ENCODE assay signal across 2 cellular contexts in the genomic region with DNA sequence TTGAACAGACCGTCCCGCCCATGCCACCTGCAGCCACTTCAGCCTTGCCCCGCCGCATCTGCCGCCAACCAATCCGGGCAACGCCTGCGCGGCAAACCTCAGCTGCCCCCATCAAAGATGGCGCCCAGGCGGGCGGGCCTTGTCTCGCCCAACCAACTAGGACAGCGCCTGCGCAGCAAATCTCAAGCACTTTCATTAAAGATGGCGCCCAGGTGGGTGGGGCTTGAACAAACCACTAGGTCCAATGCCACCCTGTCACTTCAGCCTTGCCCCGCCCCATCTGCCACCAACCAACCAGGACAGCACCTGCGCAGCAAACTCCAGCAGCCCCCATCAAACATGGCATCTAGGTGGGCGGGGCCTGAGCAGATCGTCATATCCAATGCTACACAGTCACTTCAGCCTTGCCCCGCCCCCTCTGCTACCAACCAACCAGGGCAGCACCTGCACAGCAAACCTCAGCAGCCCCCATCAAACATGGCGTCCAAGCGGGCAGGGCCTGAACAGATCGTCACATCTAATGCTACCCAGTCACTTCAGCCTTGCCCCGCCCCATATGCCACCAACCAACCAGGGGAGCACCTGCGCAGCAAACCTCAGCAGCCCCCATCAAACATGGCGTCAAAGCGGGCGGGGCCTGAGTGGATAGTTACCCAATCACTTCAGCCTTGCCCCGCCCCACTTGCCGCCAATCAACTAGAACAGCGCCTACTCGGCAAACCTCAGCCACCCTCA.
TF ChIP-seq lines count a peak whose summit lies in the region.

No MANE protein-coding gene starts in this region.

TF ChIP-seq in liver, 16 proteins besides CTCF, POLR2A, EP300 and RAD21 (continued from another document):
- TF ChIP-seq, protein P1, sequence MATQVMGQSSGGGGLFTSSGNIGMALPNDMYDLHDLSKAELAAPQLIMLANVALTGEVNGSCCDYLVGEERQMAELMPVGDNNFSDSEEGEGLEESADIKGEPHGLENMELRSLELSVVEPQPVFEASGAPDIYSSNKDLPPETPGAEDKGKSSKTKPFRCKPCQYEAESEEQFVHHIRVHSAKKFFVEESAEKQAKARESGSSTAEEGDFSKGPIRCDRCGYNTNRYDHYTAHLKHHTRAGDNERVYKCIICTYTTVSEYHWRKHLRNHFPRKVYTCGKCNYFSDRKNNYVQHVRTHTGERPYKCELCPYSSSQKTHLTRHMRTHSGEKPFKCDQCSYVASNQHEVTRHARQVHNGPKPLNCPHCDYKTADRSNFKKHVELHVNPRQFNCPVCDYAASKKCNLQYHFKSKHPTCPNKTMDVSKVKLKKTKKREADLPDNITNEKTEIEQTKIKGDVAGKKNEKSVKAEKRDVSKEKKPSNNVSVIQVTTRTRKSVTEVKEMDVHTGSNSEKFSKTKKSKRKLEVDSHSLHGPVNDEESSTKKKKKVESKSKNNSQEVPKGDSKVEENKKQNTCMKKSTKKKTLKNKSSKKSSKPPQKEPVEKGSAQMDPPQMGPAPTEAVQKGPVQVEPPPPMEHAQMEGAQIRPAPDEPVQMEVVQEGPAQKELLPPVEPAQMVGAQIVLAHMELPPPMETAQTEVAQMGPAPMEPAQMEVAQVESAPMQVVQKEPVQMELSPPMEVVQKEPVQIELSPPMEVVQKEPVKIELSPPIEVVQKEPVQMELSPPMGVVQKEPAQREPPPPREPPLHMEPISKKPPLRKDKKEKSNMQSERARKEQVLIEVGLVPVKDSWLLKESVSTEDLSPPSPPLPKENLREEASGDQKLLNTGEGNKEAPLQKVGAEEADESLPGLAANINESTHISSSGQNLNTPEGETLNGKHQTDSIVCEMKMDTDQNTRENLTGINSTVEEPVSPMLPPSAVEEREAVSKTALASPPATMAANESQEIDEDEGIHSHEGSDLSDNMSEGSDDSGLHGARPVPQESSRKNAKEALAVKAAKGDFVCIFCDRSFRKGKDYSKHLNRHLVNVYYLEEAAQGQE (IDR thresholded peaks at IDR 0.05) = no peak

TF ChIP-seq in WTC11, 78 proteins besides CTCF, POLR2A, EP300 and RAD21 (continued from another document):
- TF ChIP-seq, protein P2, sequence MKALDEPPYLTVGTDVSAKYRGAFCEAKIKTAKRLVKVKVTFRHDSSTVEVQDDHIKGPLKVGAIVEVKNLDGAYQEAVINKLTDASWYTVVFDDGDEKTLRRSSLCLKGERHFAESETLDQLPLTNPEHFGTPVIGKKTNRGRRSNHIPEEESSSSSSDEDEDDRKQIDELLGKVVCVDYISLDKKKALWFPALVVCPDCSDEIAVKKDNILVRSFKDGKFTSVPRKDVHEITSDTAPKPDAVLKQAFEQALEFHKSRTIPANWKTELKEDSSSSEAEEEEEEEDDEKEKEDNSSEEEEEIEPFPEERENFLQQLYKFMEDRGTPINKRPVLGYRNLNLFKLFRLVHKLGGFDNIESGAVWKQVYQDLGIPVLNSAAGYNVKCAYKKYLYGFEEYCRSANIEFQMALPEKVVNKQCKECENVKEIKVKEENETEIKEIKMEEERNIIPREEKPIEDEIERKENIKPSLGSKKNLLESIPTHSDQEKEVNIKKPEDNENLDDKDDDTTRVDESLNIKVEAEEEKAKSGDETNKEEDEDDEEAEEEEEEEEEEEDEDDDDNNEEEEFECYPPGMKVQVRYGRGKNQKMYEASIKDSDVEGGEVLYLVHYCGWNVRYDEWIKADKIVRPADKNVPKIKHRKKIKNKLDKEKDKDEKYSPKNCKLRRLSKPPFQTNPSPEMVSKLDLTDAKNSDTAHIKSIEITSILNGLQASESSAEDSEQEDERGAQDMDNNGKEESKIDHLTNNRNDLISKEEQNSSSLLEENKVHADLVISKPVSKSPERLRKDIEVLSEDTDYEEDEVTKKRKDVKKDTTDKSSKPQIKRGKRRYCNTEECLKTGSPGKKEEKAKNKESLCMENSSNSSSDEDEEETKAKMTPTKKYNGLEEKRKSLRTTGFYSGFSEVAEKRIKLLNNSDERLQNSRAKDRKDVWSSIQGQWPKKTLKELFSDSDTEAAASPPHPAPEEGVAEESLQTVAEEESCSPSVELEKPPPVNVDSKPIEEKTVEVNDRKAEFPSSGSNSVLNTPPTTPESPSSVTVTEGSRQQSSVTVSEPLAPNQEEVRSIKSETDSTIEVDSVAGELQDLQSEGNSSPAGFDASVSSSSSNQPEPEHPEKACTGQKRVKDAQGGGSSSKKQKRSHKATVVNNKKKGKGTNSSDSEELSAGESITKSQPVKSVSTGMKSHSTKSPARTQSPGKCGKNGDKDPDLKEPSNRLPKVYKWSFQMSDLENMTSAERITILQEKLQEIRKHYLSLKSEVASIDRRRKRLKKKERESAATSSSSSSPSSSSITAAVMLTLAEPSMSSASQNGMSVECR (CRISPR knock-in tag; IDR thresholded peaks at IDR 0.05; ENCODE audit: borderline replicate concordance) = no peak
- TF ChIP-seq, protein P3, sequence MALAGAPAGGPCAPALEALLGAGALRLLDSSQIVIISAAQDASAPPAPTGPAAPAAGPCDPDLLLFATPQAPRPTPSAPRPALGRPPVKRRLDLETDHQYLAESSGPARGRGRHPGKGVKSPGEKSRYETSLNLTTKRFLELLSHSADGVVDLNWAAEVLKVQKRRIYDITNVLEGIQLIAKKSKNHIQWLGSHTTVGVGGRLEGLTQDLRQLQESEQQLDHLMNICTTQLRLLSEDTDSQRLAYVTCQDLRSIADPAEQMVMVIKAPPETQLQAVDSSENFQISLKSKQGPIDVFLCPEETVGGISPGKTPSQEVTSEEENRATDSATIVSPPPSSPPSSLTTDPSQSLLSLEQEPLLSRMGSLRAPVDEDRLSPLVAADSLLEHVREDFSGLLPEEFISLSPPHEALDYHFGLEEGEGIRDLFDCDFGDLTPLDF (CRISPR knock-in tag; IDR thresholded peaks at IDR 0.05) = no peak
- TF ChIP-seq NR3C1 (CRISPR knock-in tag; conservative IDR thresholded peaks at IDR 0.05; ENCODE audit: low read depth) (no peak), JUN (CRISPR knock-in tag; IDR thresholded peaks at IDR 0.05) (no peak)
- TF ChIP-seq, protein P4, sequence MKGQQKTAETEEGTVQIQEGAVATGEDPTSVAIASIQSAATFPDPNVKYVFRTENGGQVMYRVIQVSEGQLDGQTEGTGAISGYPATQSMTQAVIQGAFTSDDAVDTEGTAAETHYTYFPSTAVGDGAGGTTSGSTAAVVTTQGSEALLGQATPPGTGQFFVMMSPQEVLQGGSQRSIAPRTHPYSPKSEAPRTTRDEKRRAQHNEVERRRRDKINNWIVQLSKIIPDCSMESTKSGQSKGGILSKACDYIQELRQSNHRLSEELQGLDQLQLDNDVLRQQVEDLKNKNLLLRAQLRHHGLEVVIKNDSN (CRISPR knock-in tag; IDR thresholded peaks at IDR 0.05) = no peak
TF ChIP-seq in WTC11: peak in this region for 0.
